In the genomic region with DNA sequence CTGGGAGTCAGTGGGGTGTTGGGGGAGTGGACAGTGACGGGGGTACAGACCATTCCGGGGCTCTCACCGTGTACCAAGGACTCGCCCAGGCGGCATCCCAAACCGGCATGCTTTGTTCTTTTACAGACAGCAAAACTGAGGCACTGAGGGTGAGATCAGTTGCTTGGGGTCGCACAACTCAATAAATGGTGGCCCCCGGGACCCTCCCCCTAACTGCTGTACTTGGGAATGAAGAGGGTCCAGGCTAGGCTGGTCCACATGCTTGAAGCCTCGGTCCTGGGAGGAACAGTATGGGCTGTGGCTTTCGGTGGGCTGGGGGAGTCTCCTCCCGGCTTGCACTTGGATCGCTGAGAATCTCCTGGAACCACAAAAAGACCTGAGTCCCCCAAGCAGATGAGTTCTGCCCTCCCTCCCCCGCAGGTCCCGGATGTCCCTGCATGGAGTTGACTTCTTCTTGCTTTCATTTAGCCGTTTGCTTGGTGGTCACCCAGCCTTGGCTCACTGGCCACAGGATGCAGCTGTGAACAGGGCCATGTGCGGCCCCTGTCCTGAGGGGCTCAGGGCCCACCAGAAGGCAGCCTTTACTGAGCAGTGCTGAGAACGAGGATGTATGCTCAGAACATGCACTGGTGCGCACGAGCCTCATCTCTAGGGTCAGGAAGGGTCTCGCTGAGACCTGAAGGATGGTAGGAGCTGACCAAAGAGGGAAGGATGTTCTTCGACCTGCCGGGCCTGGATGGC, we compare ENCODE assay signal across 22 cellular contexts. TPM values are rescaled to one million over a fixed set of nuclear protein-coding genes. Genes with fewer than 3 reads are reported as not detected.
A peak's percentile ranks its signal among the peaks of the same experiment; 100 is the strongest.
DNase-seq lines count a peak whose midpoint lies in the region; ATAC-seq, FAIRE-seq and TF ChIP-seq lines count a peak whose summit lies in the region.
"Had no signal": no experiment of that assay in that cellular context is flagged by ENCODE, and none has a peak within 500 bp of the region (broad histone marks: within the 10 kb centered on the region; RNA-seq: fewer than 3 reads in every experiment).

No MANE protein-coding gene starts in this region.

- H3K27ac ChIP-seq in BLaER1 = no peak overlapping the region
- H3K27ac ChIP-seq in adrenal gland = peak overlapping the region in 4 of 5 donors; percentile 23 to 91 (median 62)
- no peak overlapping the region for H3K27ac ChIP-seq in HepG2 (ENCODE audit: extremely low read length, insufficient read depth, low read length)
- peak overlapping the region; percentile 38 for H3K27ac ChIP-seq in suprapubic skin
- no peak overlapping the region for H3K27ac ChIP-seq in prostate gland
- H3K27ac ChIP-seq: KMS-11, SJCRH30 had no signal

- no peaks in the 10 kb centered on the region for H4K20me1 ChIP-seq in BLaER1
- no peaks in the 10 kb centered on the region for H4K20me1 ChIP-seq in HepG2 (ENCODE audit: insufficient read depth, low read length)

- TF ChIP-seq CTCF in adrenal gland (IDR thresholded peaks at IDR 0.05) (no peak), HepG2 (CRISPR knock-in tag; IDR thresholded peaks at IDR 0.05) (no peak), suprapubic skin (IDR thresholded peaks at IDR 0.05) (no peak), prostate gland (IDR thresholded peaks at IDR 0.05) (no peak)

- peak; percentile 10; the same call in 1 of the 3 replicates for ATAC-seq in HepG2
- no peak for ATAC-seq in HG02840 (IDR thresholded peaks at IDR 0.05; ENCODE audit: low FRiP score, unreplicated experiment)
- no peak for ATAC-seq in GM21717 (IDR thresholded peaks at IDR 0.05; ENCODE audit: unreplicated experiment)
- ATAC-seq: GM12878, Panc1 had no signal

- no peak overlapping the region for H3K4me3 ChIP-seq in BLaER1
- no peak overlapping the region for H3K4me3 ChIP-seq in adrenal gland
- H3K4me3 ChIP-seq in HepG2 (replicated peaks in 1 of 3; ENCODE audit: insufficient read depth in 1 of 3, low read depth in 2 of 3, low read length in 3 of 3) = no peak overlapping the region
- no peak overlapping the region for H3K4me3 ChIP-seq in suprapubic skin
- no peak overlapping the region for H3K4me3 ChIP-seq in prostate gland
- H3K4me3 ChIP-seq: GM12878, GM23338 had no signal

- TF ChIP-seq EP300 in HepG2 (IDR thresholded peaks at IDR 0.05; ENCODE audit: low read depth in 2 of 2, low read length in 2 of 2) (no peak), HepG2 (CRISPR knock-in tag; IDR thresholded peaks at IDR 0.05; ENCODE audit: borderline replicate concordance) (no peak), suprapubic skin (IDR thresholded peaks at IDR 0.05) (no peak)

- H3K27me3 ChIP-seq in BLaER1 (peaks cover 25% of the 10 kb centered on the region), adrenal gland (peaks cover 13% of the 10 kb centered on the region), HepG2 (ENCODE audit: control insufficient read depth in 1 of 2, insufficient read depth in 2 of 2, low read length in 2 of 2) (peaks cover 19 to 82% of the 10 kb centered on the region in 2 experiments), suprapubic skin (peaks cover 67% of the 10 kb centered on the region), prostate gland (replicated peaks; ENCODE audit: insufficient read depth) (no peaks in the 10 kb centered on the region)

- intact Hi-C loops in adrenal gland (cut with DNase I) = no loop called here
- intact Hi-C loops in HepG2 (cut with micrococcal nuclease; ENCODE audit: unreplicated experiment) = loop anchor here (1.0 kb wide), 1 partner anchor 19 kb away; no protein-coding TSS in a partner anchor
- intact Hi-C loops in prostate gland (cut with DNase I) = no loop called here

- H3K9me3 ChIP-seq in BLaER1 (no peaks in the 10 kb centered on the region), adrenal gland (replicated peaks in 1 of 3) (no peaks in the 10 kb centered on the region), HepG2 (ENCODE audit: low read length) (no peaks in the 10 kb centered on the region), suprapubic skin (no peaks in the 10 kb centered on the region), prostate gland (no peaks in the 10 kb centered on the region)
- H3K9me3 ChIP-seq: SJCRH30 had no signal

- TF ChIP-seq POLR2A in adrenal gland (IDR thresholded peaks at IDR 0.05) = no peak
- TF ChIP-seq POLR2A in HepG2 (IDR thresholded peaks at IDR 0.05; ENCODE audit: insufficient read depth in 1 of 2, low read depth in 2 of 2, low read length in 2 of 2) = no peak
- no peak for TF ChIP-seq POLR2A in suprapubic skin (IDR thresholded peaks at IDR 0.05)
- no peak for TF ChIP-seq POLR2A in prostate gland (IDR thresholded peaks at IDR 0.05)

- TF ChIP-seq RAD21 in HepG2 (CRISPR knock-in tag; IDR thresholded peaks at IDR 0.05) = no peak

- no TSS peak for BruUV-seq in HepG2 (replicated peaks; lab: Mats Ljungman, UMichigan)

- no peaks in the 10 kb centered on the region for H3K79me2 ChIP-seq in HepG2 (ENCODE audit: insufficient read depth, low read length)

- CTCF ChIA-PET in HepG2 (lab: Yijun Ruan, JAX; ENCODE audit: low intra/inter-chr PET ratio, low total read pairs) = no interaction called here

- WGBS in adrenal gland, 4 donors = 82 to 86% (median 83%) methylated on average over 5 to 22 of the region's 22 CpGs
- WGBS in HepG2 (ENCODE audit: low lambda C conversion rate) = 18% methylated on average over 6 of the region's 22 CpGs
- 78% methylated on average over 14 of the region's 22 CpGs for WGBS in suprapubic skin
- 89% methylated on average over 22 of the region's 22 CpGs for WGBS in prostate gland

- in situ Hi-C loops in HepG2 (cut with HindIII; ENCODE audit: extremely low pct_ligation_motif_present, low pct_unique_long_range_greater_than_20kb) = loop anchor here (5.0 kb wide), 1 partner anchor 34 kb away; no protein-coding TSS in a partner anchor

- H2AFZ ChIP-seq in HepG2 (ENCODE audit: low read length) = no peak overlapping the region
- H2AFZ ChIP-seq: GM23338 had no signal

- DNase-seq in adrenal gland (no peak), HepG2 (ENCODE audit: low spot score) (no peak), suprapubic skin (ENCODE audit: low spot score in 2 of 2) (no peak), prostate gland (ENCODE audit: low spot score) (no peak), NCI-H82 (lab: John Stamatoyannopoulos, UW) (no peak)
- DNase-seq: 8988T; CD4-positive, CD25-positive, alpha-beta regulatory T cell; GF-D8; NCI-H1048; NCI-H1436; NCI-H1930; NCI-H69 had no signal

- no peak for FAIRE-seq in HepG2 (lab: Jason Lieb, UNC)
- FAIRE-seq: GM12878 had no signal

- peak overlapping the region; percentile 21; the same call in 1 of the 2 replicates for H3K4me2 ChIP-seq in BLaER1
- H3K4me2 ChIP-seq in HepG2 (ENCODE audit: low read depth, low read length) = no peak overlapping the region
- H3K4me2 ChIP-seq: GM23338, KMS-11 had no signal

- POLR2A ChIA-PET in HepG2 (lab: Yijun Ruan, JAX) = no interaction called here

- no peak overlapping the region for H3K9ac ChIP-seq in BLaER1
- H3K9ac ChIP-seq in HepG2 (ENCODE audit: insufficient read depth, low read depth, low read length) = no peak overlapping the region
- H3K9ac ChIP-seq: KMS-11 had no signal

- H3K4me1 ChIP-seq in BLaER1 (0 out of 2 replicates have a peak, but pooled peaks cover 8% of the 10 kb centered on the region), adrenal gland (replicated peaks in 1 of 2) (no peaks in the 10 kb centered on the region), HepG2 (ENCODE audit: insufficient read depth, low read length) (peaks cover 22% of the 10 kb centered on the region), suprapubic skin (peaks cover 17% of the 10 kb centered on the region), prostate gland (replicated peaks) (no peaks in the 10 kb centered on the region)

- no peaks in the 10 kb centered on the region for H3K36me3 ChIP-seq in BLaER1
- no peaks in the 10 kb centered on the region for H3K36me3 ChIP-seq in adrenal gland (replicated peaks in 1 of 2)
- no peaks in the 10 kb centered on the region for H3K36me3 ChIP-seq in HepG2 (replicated peaks in 1 of 2; ENCODE audit: control insufficient read depth in 1 of 2, insufficient read depth in 2 of 2, low read length in 2 of 2)
- H3K36me3 ChIP-seq in suprapubic skin = no peaks in the 10 kb centered on the region
- H3K36me3 ChIP-seq in prostate gland = no peaks in the 10 kb centered on the region
- H3K36me3 ChIP-seq: SJCRH30 had no signal

TF ChIP-seq in HepG2, 621 proteins besides CTCF, POLR2A, EP300 and RAD21 (continues in another document):
- TF ChIP-seq, protein P1, sequence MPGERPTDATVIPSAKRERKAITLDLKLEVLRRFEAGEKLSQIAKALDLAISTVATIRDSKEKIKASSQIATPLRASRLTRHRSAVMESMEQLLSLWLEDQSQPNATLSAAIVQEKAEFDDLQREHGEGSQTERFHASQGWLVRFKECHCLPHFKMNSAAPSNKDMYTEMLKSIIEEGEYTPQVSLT (CRISPR knock-in tag; IDR thresholded peaks at IDR 0.05; ENCODE audit: borderline replicate concordance, low read depth) = no peak

RNA-seq across cellular contexts. Expression of a gene that starts 4.2 kb away (rescaled TPM):
- total RNA-seq in adrenal gland = 100 to 1,000 TPM in 1 of 8 donors, 10 to 100 TPM in 7; 18.5 to 125 (median 49.7) TPM
- polyA plus RNA-seq in adrenal gland = 10 to 100 TPM in 2 of 3 donors, 1 to 10 TPM in 1; 3.3 to 85.3 (median 67.0) TPM
- total RNA-seq in HepG2 (2016; rRNA removed; fragmentation: Illumina TruSeq; extraction: Trizol) = 0.07 TPM in 1 of 2 replicates, not detected in the other
- total RNA-seq in HepG2 (2016; cell fraction: cytosol; rRNA removed; fragmentation: Illumina TruSeq; extraction: Trizol; ENCODE audit: low read depth) = not detected in 2 replicates
- 0.06 TPM in 1 of 2 replicates, not detected in the other for total RNA-seq in HepG2 (2016; cell fraction: insoluble cytoplasmic fraction; rRNA removed; fragmentation: Illumina TruSeq; extraction: Trizol)
- total RNA-seq in HepG2 (2016; cell fraction: membrane; rRNA removed; fragmentation: Illumina TruSeq; extraction: Trizol) = 0.03 TPM in 1 of 2 replicates, not detected in the other
- 0.12 TPM in 1 of 2 replicates, not detected in the other for total RNA-seq in HepG2 (2016; cell fraction: nucleus; rRNA removed; fragmentation: Illumina TruSeq; extraction: Trizol)
- polyA plus RNA-seq in HepG2 (2011; rRNA removed) = 0.57 TPM in 2 replicates
- 0.14 and 0.39 TPM in 2 replicates for polyA plus RNA-seq in HepG2 (2011; cell fraction: cytosol; rRNA removed)
- 0.64 and 1.6 TPM in 2 replicates for polyA plus RNA-seq in HepG2 (2011; cell fraction: nucleus; rRNA removed)
- polyA plus RNA-seq in HepG2 (2012) = 0.33 and 0.35 TPM in 2 replicates
- polyA plus RNA-seq in HepG2 (2016; cell fraction: cytosol; fragmentation: Illumina TruSeq; extraction: Trizol; ENCODE audit: low read depth) = not detected in 2 replicates
- polyA plus RNA-seq in HepG2 (2016; cell fraction: insoluble cytoplasmic fraction; fragmentation: Illumina TruSeq; extraction: Trizol; ENCODE audit: low read depth) = 0.04 TPM in 1 of 2 replicates, not detected in the other
- polyA plus RNA-seq in HepG2 (2016; cell fraction: membrane; fragmentation: Illumina TruSeq; extraction: Trizol; ENCODE audit: low read depth) = 0.06 TPM in 1 of 2 replicates, not detected in the other
- polyA plus RNA-seq in HepG2 (2016; cell fraction: nucleus; fragmentation: Illumina TruSeq; extraction: Trizol; ENCODE audit: insufficient read depth, low read depth) = 0.48 TPM in 1 of 2 replicates, not detected in the other
- polyA minus RNA-seq in HepG2 (2011; rRNA and poly(A)+ RNA removed; ENCODE audit: low replicate concordance) = 0.24 and 0.58 TPM in 2 replicates
- 0.18 and 0.89 TPM in 2 replicates for polyA minus RNA-seq in HepG2 (2011; cell fraction: cytosol; rRNA and poly(A)+ RNA removed)
- 0.62 TPM in 1 of 2 replicates, not detected in the other for polyA minus RNA-seq in HepG2 (2011; cell fraction: nucleus; rRNA and poly(A)+ RNA removed)
- total RNA-seq in suprapubic skin = 10 to 100 TPM in 1 of 4 donors, 1 to 10 TPM in 3; 4.0 to 16.9 (median 5.2) TPM
- total RNA-seq in prostate gland = 100 to 1,000 TPM in 1 of 2 donors, under 1 TPM in 1; 0.55 to 156 TPM
- total RNA-seq: M059J, SJCRH30 had no signal
- polyA plus RNA-seq: AG04450, GM12878 had no signal

Comparison
In these comparisons a context has a peak if more than half of its experiments do, and no peak if none do; other contexts are left out.
1. H3K27ac ChIP-seq: peak in adrenal gland (4 of 5) and suprapubic skin (single experiment); none in BLaER1 (single experiment), HepG2 (single experiment) and prostate gland (0 of 2).